22 cellular contexts compared by ENCODE assay signal in genomic region chr12:1880876-1881275, GRCh38. TPM values are rescaled to one million over a fixed set of nuclear protein-coding genes. Genes with fewer than 3 reads are reported as not detected.
DNase-seq lines count a peak whose midpoint lies in the region; ATAC-seq, FAIRE-seq and TF ChIP-seq lines count a peak whose summit lies in the region.
"Had no signal": no experiment of that assay in that cellular context is flagged by ENCODE, and none has a peak within 500 bp of the region (broad histone marks: within the 10 kb centered on the region; RNA-seq: fewer than 3 reads in every experiment).

No MANE protein-coding gene starts in this region.

- TF ChIP-seq RAD21 in SK-N-SH (IDR thresholded peaks at IDR 0.05; ENCODE audit: low read length) (no peak), K562 (CRISPR knock-in tag; conservative IDR thresholded peaks at IDR 0.05 in 1 of 2, IDR thresholded peaks at IDR 0.05 in 1 of 2) (no peak), HepG2 (CRISPR knock-in tag; IDR thresholded peaks at IDR 0.05) (no peak)

- BruUV-seq in K562 (replicated peaks; lab: Mats Ljungman, UMichigan), result no TSS peak
- BruUV-seq in HepG2 (replicated peaks; lab: Mats Ljungman, UMichigan), result no TSS peak

- H3K4me1 ChIP-seq in SK-N-SH (ENCODE audit: control insufficient read depth in 1 of 2, insufficient read depth in 2 of 2, low read depth in 1 of 2, low read length in 1 of 2) (no peaks in the 10 kb centered on the region), K562 (replicated peaks in 1 of 2; ENCODE audit: control insufficient read depth in 2 of 2, insufficient read depth in 2 of 2, low read length in 2 of 2) (peaks cover 8 to 12% of the 10 kb centered on the region in 2 experiments; a peak in 4 of 5 replicates), HepG2 (ENCODE audit: insufficient read depth, low read length) (peaks cover 42% of the 10 kb centered on the region), body of pancreas (no peaks in the 10 kb centered on the region)
- H3K4me1 ChIP-seq: BLaER1 had no signal

- WGBS in SK-N-SH (ENCODE audit: low lambda C conversion rate), result 67% methylated on average over 7 of the region's 7 CpGs
- 93% methylated on average over 4 of the region's 7 CpGs for WGBS in K562 (ENCODE audit: insufficient coverage, low coverage, missing lambda C conversion rate)
- 63% methylated on average over 7 of the region's 7 CpGs for WGBS in HepG2 (ENCODE audit: low lambda C conversion rate)
- 81 to 91% methylated on average over 7 of the region's 7 CpGs for WGBS in body of pancreas, 2 donors

- DNase-seq in SK-N-SH, result peak; percentile 2
- peak; percentile 3 for DNase-seq in AG08396 (ENCODE audit: low spot score)
- DNase-seq in K562 (ENCODE audit: extremely low read depth in 1 of 4, low spot score in 3 of 4), result no peak
- no peak for DNase-seq in HepG2 (ENCODE audit: low spot score)
- DNase-seq in anterior cingulate cortex (lab: John Stamatoyannopoulos, UW), result no peak
- no peak for DNase-seq in body of pancreas
- DNase-seq: CD8-positive, alpha-beta T cell; DMS79; NCI-H1436; NCI-H2029; NCI-H510A; NCI-H774; PC-3 had no signal

- H3K9me3 ChIP-seq in SK-N-SH (no peaks in the 10 kb centered on the region), K562 (replicated peaks; ENCODE audit: control insufficient read depth, insufficient read depth, low read depth, low read length) (no peaks in the 10 kb centered on the region), HepG2 (ENCODE audit: low read length) (no peaks in the 10 kb centered on the region), body of pancreas (no peaks in the 10 kb centered on the region)

- H3K36me3 ChIP-seq in SK-N-SH (replicated peaks in 1 of 2; ENCODE audit: control insufficient read depth in 1 of 2, insufficient read depth in 2 of 2, low read length in 1 of 2) (no peaks in the 10 kb centered on the region), K562 (ENCODE audit: control insufficient read depth, insufficient read depth, low read length) (no peaks in the 10 kb centered on the region), HepG2 (replicated peaks in 1 of 2; ENCODE audit: control insufficient read depth in 1 of 2, insufficient read depth in 2 of 2, low read length in 2 of 2) (no peaks in the 10 kb centered on the region), body of pancreas (replicated peaks in 1 of 2; ENCODE audit: insufficient read depth in 1 of 2, low read depth in 2 of 2) (no peaks in the 10 kb centered on the region)

- TF ChIP-seq CTCF in SK-N-SH (IDR thresholded peaks at IDR 0.05) (no peak), K562 (IDR thresholded peaks at IDR 0.05 in 2 of 3, conservative IDR thresholded peaks at IDR 0.05 in 1 of 3; ENCODE audit: insufficient read depth in 2 of 3, low read depth in 1 of 3, low read length in 3 of 3) (no peak), HepG2 (CRISPR knock-in tag; IDR thresholded peaks at IDR 0.05) (no peak), body of pancreas (IDR thresholded peaks at IDR 0.05) (no peak)

- H3K4me2 ChIP-seq in SK-N-SH (no peak overlapping the region), K562 (ENCODE audit: insufficient read depth, low read length) (no peak overlapping the region), HepG2 (ENCODE audit: low read depth, low read length) (no peak overlapping the region)
- H3K4me2 ChIP-seq: BLaER1, KMS-11 had no signal

- no peaks in the 10 kb centered on the region for H3K79me2 ChIP-seq in SK-N-SH (ENCODE audit: insufficient read depth)
- H3K79me2 ChIP-seq in K562 (ENCODE audit: control insufficient read depth, insufficient read depth, low read length), result no peaks in the 10 kb centered on the region
- no peaks in the 10 kb centered on the region for H3K79me2 ChIP-seq in HepG2 (ENCODE audit: insufficient read depth, low read length)

- POLR2A ChIA-PET in SK-N-SH (lab: Yijun Ruan, JAX) (no interaction called here), K562 (lab: Yijun Ruan, JAX) (interaction anchor here (0.7 to 1.6 kb wide), 3 partner anchors 11 to 190 kb away, joined by 3 to 5 read pairs (median 3); partner anchors contain the start of gene ADIPOR2), HepG2 (lab: Yijun Ruan, JAX) (no interaction called here)

- no peak for ATAC-seq in SK-N-SH treated with all-trans-retinoic acid at 6 μM for 48 hours
- ATAC-seq in K562, result no peak
- ATAC-seq in HepG2, result peak; percentile 21; the same call in 2 of the 3 replicates
- ATAC-seq in body of pancreas, result no peak
- no peak for ATAC-seq in GM19452 (IDR thresholded peaks at IDR 0.05; ENCODE audit: unreplicated experiment)
- ATAC-seq: CD8-positive, alpha-beta T cell; HCT116; PC-3 had no signal

- intact Hi-C loops in K562 (cut with micrococcal nuclease), result no loop called here
- intact Hi-C loops in HepG2 (cut with micrococcal nuclease; ENCODE audit: unreplicated experiment), result no loop called here
- intact Hi-C loops in body of pancreas (cut with DNase I), result no loop called here

- TF ChIP-seq POLR2A in K562 (conservative IDR thresholded peaks at IDR 0.05) (no peak), HepG2 (IDR thresholded peaks at IDR 0.05; ENCODE audit: insufficient read depth in 1 of 2, low read depth in 2 of 2, low read length in 2 of 2) (no peak), body of pancreas (IDR thresholded peaks at IDR 0.05) (no peak)

- TF ChIP-seq EP300 in SK-N-SH (IDR thresholded peaks at IDR 0.05; ENCODE audit: borderline replicate concordance in 1 of 2, low read depth in 1 of 2, low read length in 1 of 2) (no peak), K562 (IDR thresholded peaks at IDR 0.05; ENCODE audit: low read length) (no peak), HepG2 (IDR thresholded peaks at IDR 0.05; ENCODE audit: low read depth in 2 of 2, low read length in 2 of 2) (no peak), HepG2 (CRISPR knock-in tag; IDR thresholded peaks at IDR 0.05; ENCODE audit: borderline replicate concordance) (no peak)

- in situ Hi-C loops in K562 (cut with MboI) (no loop called here), HepG2 (cut with HindIII; ENCODE audit: extremely low pct_ligation_motif_present, low pct_unique_long_range_greater_than_20kb) (no loop called here)

- no peaks in the 10 kb centered on the region for H4K20me1 ChIP-seq in SK-N-SH (ENCODE audit: insufficient read depth)
- H4K20me1 ChIP-seq in K562 (replicated peaks; ENCODE audit: control insufficient read depth, insufficient read depth, low read length), result no peaks in the 10 kb centered on the region
- H4K20me1 ChIP-seq in HepG2 (ENCODE audit: insufficient read depth, low read length), result no peaks in the 10 kb centered on the region
- H4K20me1 ChIP-seq: BLaER1 had no signal

- no peaks in the 10 kb centered on the region for H3K9me2 ChIP-seq in SK-N-SH

- no peaks in the 10 kb centered on the region for H3F3A ChIP-seq in SK-N-SH (replicated peaks; ENCODE audit: insufficient read depth)

- H3K27ac ChIP-seq in SK-N-SH (ENCODE audit: low read depth in 2 of 2, low read length in 1 of 2) (no peak overlapping the region), K562 (ENCODE audit: extremely low read depth, low read depth, low read length) (no peak overlapping the region), HepG2 (ENCODE audit: extremely low read length, insufficient read depth, low read length) (no peak overlapping the region), body of pancreas (no peak overlapping the region)
- H3K27ac ChIP-seq: 22Rv1, BLaER1, KMS-11, RWPE1 had no signal

- H2AFZ ChIP-seq in SK-N-SH (ENCODE audit: low read depth) (no peak overlapping the region), K562 (ENCODE audit: low read depth, low read length) (peak overlapping the region; percentile 63; the same call in 1 of the 2 replicates), HepG2 (ENCODE audit: low read length) (no peak overlapping the region)

- H3K9me1 ChIP-seq in K562 (ENCODE audit: control insufficient read depth, insufficient read depth, low read length), result no peaks in the 10 kb centered on the region

- FAIRE-seq in K562 (lab: Jason Lieb, UNC) (no peak), HepG2 (lab: Jason Lieb, UNC) (no peak)
- FAIRE-seq: D721Med had no signal

- no peak overlapping the region for H3K4me3 ChIP-seq in SK-N-SH (ENCODE audit: low read depth in 2 of 2, low read length in 1 of 2)
- H3K4me3 ChIP-seq in K562, result no peak overlapping the region
- no peak overlapping the region for H3K4me3 ChIP-seq in HepG2 (replicated peaks in 1 of 3; ENCODE audit: insufficient read depth in 1 of 3, low read depth in 2 of 3, low read length in 3 of 3)
- no peak overlapping the region for H3K4me3 ChIP-seq in body of pancreas
- H3K4me3 ChIP-seq: BLaER1 had no signal

- CTCF ChIA-PET in SK-N-SH (lab: Yijun Ruan, JAX) (no interaction called here), K562 (lab: Yijun Ruan, JAX; ENCODE audit: low intra/inter-chr PET ratio) (no interaction called here), HepG2 (lab: Yijun Ruan, JAX; ENCODE audit: low intra/inter-chr PET ratio, low total read pairs) (no interaction called here)

- no peak overlapping the region for H3K9ac ChIP-seq in SK-N-SH
- H3K9ac ChIP-seq in K562 (ENCODE audit: insufficient read depth in 1 of 2, low read depth in 2 of 2, low read length in 2 of 2), result no peak overlapping the region
- H3K9ac ChIP-seq in HepG2 (ENCODE audit: insufficient read depth, low read depth, low read length), result no peak overlapping the region
- H3K9ac ChIP-seq: BLaER1, KMS-11 had no signal

- H3K27me3 ChIP-seq in SK-N-SH (ENCODE audit: insufficient read depth) (peaks cover 6% of the 10 kb centered on the region; the same call in 1 of the 2 replicates), K562 (ENCODE audit: control insufficient read depth in 2 of 2, insufficient read depth in 2 of 2, low read length in 2 of 2) (peaks cover 0 to 30% of the 10 kb centered on the region in 2 experiments; a peak in 2 of 5 replicates), HepG2 (ENCODE audit: control insufficient read depth in 1 of 2, insufficient read depth in 2 of 2, low read length in 2 of 2) (peaks cover 6 to 39% of the 10 kb centered on the region in 2 experiments), body of pancreas (no peaks in the 10 kb centered on the region)
- H3K27me3 ChIP-seq: BLaER1 had no signal

RNA-seq across cellular contexts. Expression of gene CACNA2D4, which starts 37.6 kb away (rescaled TPM):
- 0.02 TPM in 1 of 2 replicates, not detected in the other for polyA plus RNA-seq in SK-N-SH (2012; rRNA removed)
- polyA plus RNA-seq in SK-N-SH (2012; cell fraction: cytosol; rRNA removed), result not detected in 2 replicates
- 0.02 TPM in 1 of 2 replicates, not detected in the other for polyA plus RNA-seq in SK-N-SH (2012; cell fraction: nucleus; rRNA removed)
- total RNA-seq in K562 (2011; cell fraction: chromatin; rRNA removed; ENCODE audit: low replicate concordance), result 0.09 and 0.21 TPM in 2 replicates
- 0.33 and 1.2 TPM in 2 replicates for total RNA-seq in K562 (2011; cell fraction: nucleolus; rRNA removed)
- total RNA-seq in K562 (2011; cell fraction: nucleoplasm; rRNA removed), result 0.07 TPM in 1 of 2 replicates, not detected in the other
- 0.29 TPM in 1 of 2 replicates, not detected in the other for total RNA-seq in K562 (2014; rRNA removed)
- total RNA-seq in K562 (2014; rRNA removed; fragmentation: Illumina TruSeq; extraction: Trizol), result 0.04 TPM in 1 of 2 replicates, not detected in the other
- 0.30 and 0.43 TPM in 2 replicates for total RNA-seq in K562 (2015; rRNA removed; fragmentation: Illumina TruSeq; extraction: Trizol)
- 0.27 and 0.69 TPM in 2 replicates for total RNA-seq in K562 (2021)
- 0.33 and 0.79 TPM in 2 replicates for polyA plus RNA-seq in K562 (2011; rRNA removed)
- polyA plus RNA-seq in K562 (2011; cell fraction: cytosol; rRNA removed), result 0.34 and 0.97 TPM in 2 replicates
- polyA plus RNA-seq in K562 (2011; cell fraction: nucleus; rRNA removed), result 2.6 and 2.7 TPM in 2 replicates
- polyA plus RNA-seq in K562 (2012), result 0.69 and 4.2 TPM in 2 replicates
- 0.39 and 0.44 TPM in 2 replicates for polyA plus RNA-seq in K562 (2014; fragmentation: Illumina TruSeq; extraction: Trizol)
- not detected for polyA plus RNA-seq in K562 (2014; fragmentation: Nextera tagmentation; extraction: Ambion mirVana)
- 0.41 and 2.1 TPM in 2 replicates for polyA plus RNA-seq in K562 (2014; rRNA removed)
- 0.11 and 0.81 TPM in 2 replicates for polyA minus RNA-seq in K562 (2011; rRNA and poly(A)+ RNA removed)
- not detected in 2 replicates for polyA minus RNA-seq in K562 (2011; cell fraction: cytosol; rRNA and poly(A)+ RNA removed)
- 1.00 and 1.5 TPM in 2 replicates for polyA minus RNA-seq in K562 (2011; cell fraction: nucleus; rRNA and poly(A)+ RNA removed)
- 7.2 and 14.2 TPM in 2 replicates for total RNA-seq in HepG2 (2016; rRNA removed; fragmentation: Illumina TruSeq; extraction: Trizol)
- 8.0 and 8.7 TPM in 2 replicates for total RNA-seq in HepG2 (2016; cell fraction: cytosol; rRNA removed; fragmentation: Illumina TruSeq; extraction: Trizol; ENCODE audit: low read depth)
- 8.0 and 14.5 TPM in 2 replicates for total RNA-seq in HepG2 (2016; cell fraction: insoluble cytoplasmic fraction; rRNA removed; fragmentation: Illumina TruSeq; extraction: Trizol)
- total RNA-seq in HepG2 (2016; cell fraction: membrane; rRNA removed; fragmentation: Illumina TruSeq; extraction: Trizol), result 14.1 and 16.1 TPM in 2 replicates
- total RNA-seq in HepG2 (2016; cell fraction: nucleus; rRNA removed; fragmentation: Illumina TruSeq; extraction: Trizol), result 15.5 and 18.8 TPM in 2 replicates
- 136 and 160 TPM in 2 replicates for polyA plus RNA-seq in HepG2 (2011; rRNA removed)
- polyA plus RNA-seq in HepG2 (2011; cell fraction: cytosol; rRNA removed), result 115 and 149 TPM in 2 replicates
- 402 and 439 TPM in 2 replicates for polyA plus RNA-seq in HepG2 (2011; cell fraction: nucleus; rRNA removed)
- 73.6 and 103 TPM in 2 replicates for polyA plus RNA-seq in HepG2 (2012)
- 7.6 and 9.3 TPM in 2 replicates for polyA plus RNA-seq in HepG2 (2016; cell fraction: cytosol; fragmentation: Illumina TruSeq; extraction: Trizol; ENCODE audit: low read depth)
- polyA plus RNA-seq in HepG2 (2016; cell fraction: insoluble cytoplasmic fraction; fragmentation: Illumina TruSeq; extraction: Trizol; ENCODE audit: low read depth), result 10.4 and 11.5 TPM in 2 replicates
- polyA plus RNA-seq in HepG2 (2016; cell fraction: membrane; fragmentation: Illumina TruSeq; extraction: Trizol; ENCODE audit: low read depth), result 13.7 and 16.7 TPM in 2 replicates
- polyA plus RNA-seq in HepG2 (2016; cell fraction: nucleus; fragmentation: Illumina TruSeq; extraction: Trizol; ENCODE audit: insufficient read depth, low read depth), result 27.6 and 41.2 TPM in 2 replicates
- 202 TPM in 1 of 2 replicates, not detected in the other for polyA minus RNA-seq in HepG2 (2011; rRNA and poly(A)+ RNA removed; ENCODE audit: low replicate concordance)
- polyA minus RNA-seq in HepG2 (2011; cell fraction: cytosol; rRNA and poly(A)+ RNA removed), result 42.4 and 44.5 TPM in 2 replicates
- polyA minus RNA-seq in HepG2 (2011; cell fraction: nucleus; rRNA and poly(A)+ RNA removed), result 135 and 155 TPM in 2 replicates
- 1 to 10 TPM in 1 of 2 donors, not detected in 1; 3.6 TPM for total RNA-seq in body of pancreas
- total RNA-seq: G401, PC-3 had no signal

Comparison
In these comparisons a context has a peak if more than half of its experiments do, and no peak if none do; other contexts are left out.
1. DNase-seq: peak in SK-N-SH (single experiment) and AG08396 (single experiment); none in K562 (0 of 4), HepG2 (single experiment), anterior cingulate cortex (0 of 58) and body of pancreas (0 of 4).